In genomic region chr12:13000935-13001724, GRCh38 we compare ENCODE assay signal across 8 cellular contexts. TPM values are rescaled to one million over a fixed set of nuclear protein-coding genes. Genes with fewer than 3 reads are reported as not detected.
DNase-seq lines count a peak whose midpoint lies in the region; ATAC-seq, FAIRE-seq and TF ChIP-seq lines count a peak whose summit lies in the region.

No MANE protein-coding gene starts in this region.

- BruUV-seq in OCI-LY7 (replicated peaks; lab: Mats Ljungman, UMichigan) = no TSS peak

- peaks cover 0 to 20% (median 0%) of the 10 kb centered on the region in 5 donors for H3K27me3 Mint-ChIP-seq in naive thymus-derived CD8-positive, alpha-beta T cell

- no peaks in the 10 kb centered on the region for H3K27me3 ChIP-seq in transverse colon

- TF ChIP-seq CTCF in D721Med (IDR thresholded peaks at IDR 0.05; ENCODE audit: insufficient read depth, missing control alignments) (no peak), OCI-LY7 (conservative IDR thresholded peaks at IDR 0.05; ENCODE audit: low read length) (peak; percentile 41; the same call in 1 of the 2 replicates), transverse colon (IDR thresholded peaks at IDR 0.05) (peak in 4 of 5 experiments; percentile 15 to 40 (median 34))

- TF ChIP-seq EP300 in transverse colon (IDR thresholded peaks at IDR 0.05; ENCODE audit: low read depth) = no peak

- TF ChIP-seq POLR2A in transverse colon (IDR thresholded peaks at IDR 0.05) = no peak

- H3K36me3 ChIP-seq in OCI-LY7 (ENCODE audit: insufficient read depth, low read length) = no peaks in the 10 kb centered on the region
- H3K36me3 ChIP-seq in transverse colon = no peaks in the 10 kb centered on the region

- H3K27ac Mint-ChIP-seq in naive thymus-derived CD8-positive, alpha-beta T cell = peak overlapping the region; percentile 27 to 99 (median 88)

- in situ Hi-C loops in transverse colon (cut with MboI; ENCODE audit: low pct_ligation_motif_present in 1 of 4, low pct_unique_long_range_greater_than_20kb in 1 of 4, low sequenced_read_pairs in 3 of 4) = loop anchor here in 1 of 4 donors (10.0 kb wide), 1 partner anchor 94 kb away; no protein-coding TSS in a partner anchor

- POLR2A ChIA-PET in HEK293T (lab: Yijun Ruan, JAX) (no interaction called here), OCI-LY7 (lab: Charles Lee) (interaction anchor here (0.6 kb wide), 1 partner anchor 100 kb away, joined by 3 read pairs; no protein-coding TSS in a partner anchor)
- POLR2A ChIA-PET in naive thymus-derived CD8-positive, alpha-beta T cell (lab: Charles Lee) = interaction anchor here (0.6 to 1.4 kb wide), 3 partner anchors 43 to 1802 kb away, joined by 3 to 4 read pairs (median 3); partner anchors contain the start of genes C12orf60, FAM234B and WBP11

- H3K4me1 Mint-ChIP-seq in naive thymus-derived CD8-positive, alpha-beta T cell = peaks cover 24 to 45% (median 34%) of the 10 kb centered on the region in 4 donors

- H3K4me1 ChIP-seq in OCI-LY7 (ENCODE audit: insufficient read depth, low read length, poor library complexity, severe bottlenecking) (peaks cover 9% of the 10 kb centered on the region), transverse colon (peaks cover 0 to 36% (median 21%) of the 10 kb centered on the region in 4 donors)

- H3K9me3 ChIP-seq in OCI-LY7 (ENCODE audit: low read length) (no peaks in the 10 kb centered on the region), transverse colon (no peaks in the 10 kb centered on the region)

- WGBS in transverse colon (ENCODE audit: low coverage in 1 of 2), 2 donors = 0% methylated on average over 3 to 46 of the region's 79 CpGs

- H3K9me3 Mint-ChIP-seq in naive thymus-derived CD8-positive, alpha-beta T cell = no peaks in the 10 kb centered on the region

- H4K20me1 ChIP-seq in OCI-LY7 (ENCODE audit: insufficient read depth, low read length) = no peaks in the 10 kb centered on the region

- no peaks in the 10 kb centered on the region for H3K36me3 Mint-ChIP-seq in naive thymus-derived CD8-positive, alpha-beta T cell

- no peaks in the 10 kb centered on the region for H3K79me2 ChIP-seq in OCI-LY7 (ENCODE audit: insufficient read depth, low read depth, low read length)

- intact Hi-C loops in OCI-LY7 (cut with micrococcal nuclease; ENCODE audit: unreplicated experiment) (loop anchor here (2.0 to 10.0 kb wide), 2 partner anchors 84 to 216 kb away; partner anchors contain the start of gene APOLD1), transverse colon (cut with DNase I; ENCODE audit: low total_unique reads) (no loop called here)

- peak overlapping the region; percentile 82 to 98 (median 94) for H3K4me3 Mint-ChIP-seq in naive thymus-derived CD8-positive, alpha-beta T cell

- CTCF ChIA-PET in HEK293T (lab: Yijun Ruan, JAX) = interaction anchor here (0.6 kb wide), 1 partner anchor 205 kb away, joined by 5 read pairs; no protein-coding TSS in a partner anchor
- CTCF ChIA-PET in OCI-LY7 (lab: Charles Lee; ENCODE audit: unreplicated experiment) = no interaction called here

- peak overlapping the region; percentile 74 for H2AFZ ChIP-seq in OCI-LY7 (ENCODE audit: low read length)

- FAIRE-seq in D721Med (lab: Jason Lieb, UNC) = no peak

- peak overlapping the region; percentile 69 for H3K4me2 ChIP-seq in OCI-LY7 (ENCODE audit: low read length)

- no peak overlapping the region for H3K27ac ChIP-seq in OCI-LY7 (ENCODE audit: low read depth, low read length, poor library complexity, severe bottlenecking)
- H3K27ac ChIP-seq in transverse colon = peak overlapping the region; percentile 90 to 95 (median 94)

- peak; percentile 29 to 33 for ATAC-seq in naive thymus-derived CD8-positive, alpha-beta T cell
- no peak for ATAC-seq in HG02588 (IDR thresholded peaks at IDR 0.05; ENCODE audit: unreplicated experiment)

- DNase-seq in D721Med (ENCODE audit: insufficient read length, low spot score) (peak; percentile 61), HEK293T (ENCODE audit: extremely low spot score) (peak; percentile 69), OCI-LY7 (ENCODE audit: low spot score) (peak; percentile 31), activated gamma-delta T cell treated with Interleukin-2 at 50 U/mL for 16 hours (peak; percentile 25), fibroblast of the conjunctiva (ENCODE audit: low read depth) (peak; percentile 29), transverse colon (peak; percentile 46)
- DNase-seq in naive thymus-derived CD8-positive, alpha-beta T cell = peak; percentile 14 to 68 (median 38)

- H3K9me2 ChIP-seq in OCI-LY7 (ENCODE audit: insufficient read depth, low read length) = no peaks in the 10 kb centered on the region

- peak overlapping the region; percentile 62 for H3K4me3 ChIP-seq in OCI-LY7 (ENCODE audit: low read depth, low read length, poor library complexity, severe bottlenecking)
- H3K4me3 ChIP-seq in transverse colon = peak overlapping the region; percentile 37 to 67 (median 54)

TF ChIP-seq in HEK293T, 16 proteins besides CTCF, POLR2A, EP300 and RAD21:
- peak; percentile 53 for TF ChIP-seq PKNOX1 (IDR thresholded peaks at IDR 0.05)
- TF ChIP-seq FOXK2 (IDR thresholded peaks at IDR 0.05) = no peak
TF ChIP-seq in HEK293T: peak in this region for 1.

RNA-seq across cellular contexts. Expression of gene HEBP1, which starts 1.1 kb away (rescaled TPM):
- 0.16 and 0.26 TPM in 2 replicates for total RNA-seq in OCI-LY7 (2014; rRNA removed; shearing (Covaris generic))
- total RNA-seq in OCI-LY7 (2022) (1.2 and 1.3 TPM in 2 replicates), transverse colon (10 to 100 TPM; 10.3 to 74.4 (median 37.4) TPM)
- total RNA-seq in naive thymus-derived CD8-positive, alpha-beta T cell = 10 to 100 TPM in 1 of 2 experiments, 1 to 10 TPM in 1; 9.8 to 13.1 TPM
- 10 to 100 TPM; 23.3 to 40.2 (median 25.8) TPM for polyA plus RNA-seq in naive thymus-derived CD8-positive, alpha-beta T cell

RNA-seq across cellular contexts. Expression of gene FAM234B, which starts 43.1 kb away (rescaled TPM):
- 7.0 and 7.5 TPM in 2 replicates for total RNA-seq in OCI-LY7 (2014; rRNA removed; shearing (Covaris generic))
- total RNA-seq in OCI-LY7 (2022) (4.7 and 5.6 TPM in 2 replicates), transverse colon (1 to 10 TPM in 3 of 4 donors, under 1 TPM in 1; 0.60 to 2.6 (median 1.8) TPM)
- 1 to 10 TPM; 4.8 to 5.0 TPM for total RNA-seq in naive thymus-derived CD8-positive, alpha-beta T cell
- polyA plus RNA-seq in naive thymus-derived CD8-positive, alpha-beta T cell = 1 to 10 TPM; 2.5 to 4.3 (median 2.7) TPM

RNA-seq across cellular contexts. Expression of gene GPRC5D, which starts 49.2 kb away (rescaled TPM):
- total RNA-seq in OCI-LY7 (2014; rRNA removed; shearing (Covaris generic)) = not detected in 2 replicates
- total RNA-seq in OCI-LY7 (2022) (not detected in 2 replicates), transverse colon (under 1 TPM in 1 of 4 donors, not detected in 3; 0.48 TPM)
- total RNA-seq in naive thymus-derived CD8-positive, alpha-beta T cell = not detected
- under 1 TPM in 1 of 3 donors, not detected in 2; 0.43 TPM for polyA plus RNA-seq in naive thymus-derived CD8-positive, alpha-beta T cell

Comparison
In these comparisons a context has a peak if more than half of its experiments do, and no peak if none do; other contexts are left out.
1. RNA of gene HEBP1, which starts 1.1 kb away (total RNA-seq): 10.3 to 74.4 TPM in transverse colon and 9.8 to 13.1 TPM in naive thymus-derived CD8-positive, alpha-beta T cell; 0.16 to 1.3 TPM in OCI-LY7; every median in the first group is over 4 times any median in the second.
2. Peak in every context shown above with its lines, with median percentiles within 50 percentile points of each other: DNase-seq.